8 cellular contexts compared by ENCODE assay signal in genomic region chr21:5108048-5108775, GRCh38.
DNase-seq lines count a peak whose midpoint lies in the region; ATAC-seq, FAIRE-seq and TF ChIP-seq lines count a peak whose summit lies in the region.
"Not testable (repeated sequence)": the region's sequence is repeated elsewhere in the genome, so short reads cannot be mapped to it uniquely, and the experiment has no call there.

No MANE protein-coding gene starts in this region.

- POLR2A ChIA-PET in GM12878 (lab: Charles Lee): not testable (repeated sequence)

- not testable (repeated sequence) for H3K27me3 ChIP-seq in Peyer's patch; GM12878 (replicated peaks in 1 of 2; ENCODE audit: control insufficient read depth in 2 of 2, insufficient read depth in 2 of 2, low read length in 1 of 2); gastroesophageal sphincter; psoas muscle (ENCODE audit: insufficient read depth in 3 of 3, low read length in 2 of 3); transverse colon

- H3K27ac ChIP-seq in Peyer's patch: peak overlapping the region in 1 of 4 donors; percentile 38
- H3K27ac ChIP-seq in GM12878 (ENCODE audit: control insufficient read depth, insufficient read depth); gastroesophageal sphincter; psoas muscle; transverse colon: not testable (repeated sequence)

- DNase-seq in Daoy (ENCODE audit: low read depth): peak; percentile 27
- peak; percentile 12 to 46 (median 18) for DNase-seq in Peyer's patch
- peak; percentile 54 for DNase-seq in activated CD4-positive, alpha-beta T cell treated with anti-CD3 and anti-CD28 coated beads, Interleukin-2, amount 10 ng/mL, durations not matched to agents 24 days and 14 days
- not testable (repeated sequence) for DNase-seq in GM12878 (ENCODE audit: low read depth, low spot score)
- DNase-seq in islet precursor cell: peak; percentile 35
- DNase-seq in psoas muscle: peak in 1 of 2 donors; percentile 48
- DNase-seq in transverse colon: peak; percentile 25

- 44% methylated on average over 1 of the region's 19 CpGs for WGBS in GM12878 (ENCODE audit: insufficient coverage, insufficient replicate concordance, low lambda C conversion rate, missing lambda C conversion rate)
- whole genome bisulfite sequencing in gastroesophageal sphincter (ENCODE audit: low coverage in 1 of 2), 2 donors: no CpG with 5 or more reads among the region's 19 CpGs
- WGBS in psoas muscle, 3 donors: 0 to 20% methylated on average over 1 to 6 of the region's 19 CpGs; no CpG with 5 or more reads in 1 of the 3 donors
- no CpG with 5 or more reads among the region's 19 CpGs for WGBS in transverse colon (ENCODE audit: low coverage in 1 of 2), 2 donors

- H3K79me2 ChIP-seq in GM12878 (ENCODE audit: control insufficient read depth, insufficient read depth, low read length): not testable (repeated sequence)

- not testable (repeated sequence) for FAIRE-seq in GM12878 (lab: Jason Lieb, UNC)

- SMC1A ChIA-PET in GM12878 (lab: Charles Lee; ENCODE audit: uncharacterized antibody, unreplicated experiment): not testable (repeated sequence)

- not testable (repeated sequence) for H4K20me1 ChIP-seq in GM12878 (ENCODE audit: control insufficient read depth, insufficient read depth)

- CTCF ChIA-PET in GM12878 (lab: Yijun Ruan, JAX): not testable (repeated sequence)

- H3K4me2 ChIP-seq in GM12878 (ENCODE audit: control insufficient read depth, insufficient read depth): not testable (repeated sequence)

- not testable (repeated sequence) for TF ChIP-seq CTCF in Peyer's patch (IDR thresholded peaks at IDR 0.05); GM12878 (IDR thresholded peaks at IDR 0.05 in 2 of 3, conservative IDR thresholded peaks at IDR 0.05 in 1 of 3; ENCODE audit: control insufficient read depth in 2 of 3, extremely low read depth in 1 of 3, insufficient read depth in 1 of 3, low read depth in 3 of 3, low read length in 3 of 3); gastroesophageal sphincter (IDR thresholded peaks at IDR 0.05); psoas muscle (IDR thresholded peaks at IDR 0.05); transverse colon (IDR thresholded peaks at IDR 0.05)

- intact Hi-C loops in activated CD4-positive, alpha-beta T cell treated with anti-CD3 and anti-CD28 coated beads, Interleukin-2, amount 10 ng/mL, durations not matched to agents 24 days and 14 days (cut with micrococcal nuclease); GM12878 (cut with micrococcal nuclease; ENCODE audit: unreplicated experiment); psoas muscle (cut with DNase I); transverse colon (cut with DNase I; ENCODE audit: low total_unique reads): not testable (repeated sequence)

- H3K9me3 Mint-ChIP-seq in activated CD4-positive, alpha-beta T cell treated with anti-CD3 and anti-CD28 coated beads, Interleukin-2, amount 10 ng/mL, durations not matched to agents 24 days and 14 days: not testable (repeated sequence)

- not testable (repeated sequence) for TF ChIP-seq POLR2A in Peyer's patch (IDR thresholded peaks at IDR 0.05); GM12878 (IDR thresholded peaks at IDR 0.05; ENCODE audit: low read depth, low read length); gastroesophageal sphincter (IDR thresholded peaks at IDR 0.05); transverse colon (IDR thresholded peaks at IDR 0.05)

- RAD21 ChIA-PET in GM12878 (lab: Charles Lee; ENCODE audit: unreplicated experiment): not testable (repeated sequence)

- not testable (repeated sequence) for H3K4me1 ChIP-seq in Peyer's patch; GM12878 (ENCODE audit: control insufficient read depth, insufficient read depth, low read length); gastroesophageal sphincter; psoas muscle; transverse colon

- not testable (repeated sequence) for H3K27ac Mint-ChIP-seq in activated CD4-positive, alpha-beta T cell treated with anti-CD3 and anti-CD28 coated beads, Interleukin-2, amount 10 ng/mL, durations not matched to agents 24 days and 14 days

- not testable (repeated sequence) for H3K4me1 Mint-ChIP-seq in activated CD4-positive, alpha-beta T cell treated with anti-CD3 and anti-CD28 coated beads, Interleukin-2, amount 10 ng/mL, durations not matched to agents 24 days and 14 days

- ATAC-seq in GM12878: peak; percentile 12
- peak; percentile 48 for ATAC-seq in gastroesophageal sphincter
- ATAC-seq in psoas muscle: peak in 3 of 4 donors; percentile 10 to 44 (median 32)

- TF ChIP-seq RAD21 in GM12878 (IDR thresholded peaks at IDR 0.05; ENCODE audit: insufficient read depth, low read depth, low read length): not testable (repeated sequence)

- not testable (repeated sequence) for H3K36me3 Mint-ChIP-seq in activated CD4-positive, alpha-beta T cell treated with anti-CD3 and anti-CD28 coated beads, Interleukin-2, amount 10 ng/mL, durations not matched to agents 24 days and 14 days (ENCODE audit: low read depth)

- H3K4me3 Mint-ChIP-seq in activated CD4-positive, alpha-beta T cell treated with anti-CD3 and anti-CD28 coated beads, Interleukin-2, amount 10 ng/mL, durations not matched to agents 24 days and 14 days: not testable (repeated sequence)

- H3K27me3 Mint-ChIP-seq in activated CD4-positive, alpha-beta T cell treated with anti-CD3 and anti-CD28 coated beads, Interleukin-2, amount 10 ng/mL, durations not matched to agents 24 days and 14 days: not testable (repeated sequence)

- in situ Hi-C loops in GM12878 (cut with MboI); transverse colon (cut with MboI; ENCODE audit: low pct_ligation_motif_present in 1 of 4, low pct_unique_long_range_greater_than_20kb in 1 of 4, low sequenced_read_pairs in 3 of 4): not testable (repeated sequence)

- not testable (repeated sequence) for BruUV-seq in GM12878 (replicated peaks; lab: Mats Ljungman, UMichigan)

- not testable (repeated sequence) for TF ChIP-seq EP300 in GM12878 (IDR thresholded peaks at IDR 0.05; ENCODE audit: borderline replicate concordance in 1 of 2, control insufficient read depth in 1 of 2, low read depth in 2 of 2, low read length in 2 of 2); gastroesophageal sphincter (IDR thresholded peaks at IDR 0.05); transverse colon (IDR thresholded peaks at IDR 0.05; ENCODE audit: low read depth)

- not testable (repeated sequence) for H3K9ac ChIP-seq in GM12878 (ENCODE audit: control insufficient read depth, insufficient read depth, low read length)

- not testable (repeated sequence) for H3K4me3 ChIP-seq in Peyer's patch, GM12878, gastroesophageal sphincter, psoas muscle, transverse colon

- not testable (repeated sequence) for H2AFZ ChIP-seq in GM12878 (ENCODE audit: control insufficient read depth, low read depth, low read length)

- not testable (repeated sequence) for H3K36me3 ChIP-seq in Peyer's patch; GM12878 (ENCODE audit: control insufficient read depth in 2 of 2, insufficient read depth in 2 of 2, low read length in 1 of 2); gastroesophageal sphincter; psoas muscle (ENCODE audit: insufficient read depth in 1 of 2, low read depth in 1 of 2); transverse colon

- not testable (repeated sequence) for H3K9me3 ChIP-seq in Peyer's patch; GM12878 (replicated peaks; ENCODE audit: control insufficient read depth, insufficient read depth, low read length); gastroesophageal sphincter; psoas muscle; transverse colon
